Comparison of ENCODE assay signal across 33 cellular contexts in genomic region chr11:45058344-45058743, GRCh38.
"Had no signal": no experiment of that assay in that cellular context is flagged by ENCODE, and none has a peak within 500 bp of the region (broad histone marks: within the 10 kb centered on the region; RNA-seq: fewer than 3 reads in every experiment).

No MANE protein-coding gene starts in this region.

- H3K4me1 Mint-ChIP-seq: activated CD4-positive, alpha-beta T cell treated with anti-CD3 and anti-CD28 coated beads, Interleukin-2, amount 10 ng/mL, durations not matched to agents 24 days and 14 days; activated naive CD4-positive, alpha-beta T cell treated with anti-CD3 and anti-CD28 coated beads, Interleukin-2, amount 10 ng/mL, durations not matched to agents 7 days and 5 days had no signal

- H3K9me3 Mint-ChIP-seq: activated CD4-positive, alpha-beta T cell treated with anti-CD3 and anti-CD28 coated beads, Interleukin-2, amount 10 ng/mL, durations not matched to agents 24 days and 14 days; activated naive CD4-positive, alpha-beta T cell treated with anti-CD3 and anti-CD28 coated beads, Interleukin-2, amount 10 ng/mL, durations not matched to agents 7 days and 5 days; natural killer cell treated with Interleukin-12 subunit alpha and Interleukin-12 subunit beta and Interleukin-15 and Interleukin-18, amount 100 ng/mL, for 72 hours; T-helper 1 cell treated with Interleukin-12 subunit alpha and Interleukin-12 subunit beta and Interleukin-4 antibody, amounts not matched to agents 30 μg/mL and 1 μg/mL, for 36 hours had no signal

- FAIRE-seq: astrocyte, endometrium, frontal cortex, kidney, TTC549 had no signal

- ATAC-seq: activated CD4-positive, CD25-positive, alpha-beta regulatory T cell treated with anti-CD3 and anti-CD28 coated beads, Interleukin-2, amount 50 U/mL, for 24 hours; mucosa of descending colon; natural killer cell treated with Interleukin-12 subunit alpha and Interleukin-12 subunit beta and Interleukin-15 and Interleukin-18, amount 100 ng/mL, for 72 hours had no signal

- H3K4me3 ChIP-seq: mucosa of descending colon, ovary, smooth muscle cell, thoracic aorta, vagina had no signal

- H3K4me3 Mint-ChIP-seq: activated CD4-positive, alpha-beta memory T cell treated with anti-CD3 and anti-CD28 coated beads for 36 hours; activated CD4-positive, alpha-beta T cell treated with anti-CD3 and anti-CD28 coated beads, Interleukin-2, amount 10 ng/mL, durations not matched to agents 24 days and 14 days; activated naive CD4-positive, alpha-beta T cell treated with anti-CD3 and anti-CD28 coated beads, Interleukin-2, amount 10 ng/mL, durations not matched to agents 7 days and 5 days; natural killer cell treated with Interleukin-12 subunit alpha and Interleukin-12 subunit beta and Interleukin-15 and Interleukin-18, amount 100 ng/mL, for 72 hours; T-helper 1 cell treated with Interleukin-12 subunit alpha and Interleukin-12 subunit beta and Interleukin-4 antibody, amounts not matched to agents 30 μg/mL and 1 μg/mL, for 36 hours had no signal

- H3K27ac Mint-ChIP-seq: activated CD4-positive, alpha-beta memory T cell treated with anti-CD3 and anti-CD28 coated beads for 36 hours; activated CD4-positive, alpha-beta T cell treated with anti-CD3 and anti-CD28 coated beads, Interleukin-2, amount 10 ng/mL, durations not matched to agents 24 days and 14 days; activated naive CD4-positive, alpha-beta T cell treated with anti-CD3 and anti-CD28 coated beads, Interleukin-2, amount 10 ng/mL, durations not matched to agents 7 days and 5 days; natural killer cell treated with Interleukin-12 subunit alpha and Interleukin-12 subunit beta and Interleukin-15 and Interleukin-18, amount 100 ng/mL, for 72 hours; progenitor cell of endocrine pancreas; T-helper 1 cell treated with Interleukin-12 subunit alpha and Interleukin-12 subunit beta and Interleukin-4 antibody, amounts not matched to agents 30 μg/mL and 1 μg/mL, for 36 hours had no signal

- DNase-seq: activated CD4-positive, alpha-beta memory T cell treated with anti-CD3 and anti-CD28 coated beads for 36 hours; activated CD4-positive, alpha-beta T cell treated with anti-CD3 and anti-CD28 coated beads, Interleukin-2, amount 10 ng/mL, durations not matched to agents 24 days and 14 days; activated CD8-positive, alpha-beta memory T cell treated with anti-CD3 and anti-CD28 coated beads, Interleukin-2, amount 50 U/mL, for 4 hours; activated gamma-delta T cell; activated naive CD4-positive, alpha-beta T cell treated with anti-CD3 and anti-CD28 coated beads, Interleukin-2, amount 10 ng/mL, durations not matched to agents 7 days and 5 days; activated T-cell treated with anti-CD3 and anti-CD28 coated beads, Interleukin-2, amount 50 U/mL, for 1 hour; amniotic stem cell; central memory CD4-positive, alpha-beta T cell; dermis blood vessel endothelial cell; effector CD4-positive, alpha-beta T cell; glutamatergic neuron; hippocampal formation; kidney; mucosa of descending colon; ovary; stimulated activated CD4-positive, alpha-beta T cell treated with anti-CD3 and anti-CD28 coated beads, Interleukin-1b, Interleukin-23, amount 100 ng/mL, for 48 hours; stimulated activated naive CD4-positive, alpha-beta T cell; SW 1271; T-helper 9 cell; trophoblast cell; WERI-Rb-1 had no signal

- H3K4me1 ChIP-seq: vagina had no signal

- H3K27me3 ChIP-seq: neutrophil, ovary, vagina had no signal

- H3K36me3 Mint-ChIP-seq: activated CD4-positive, alpha-beta memory T cell treated with anti-CD3 and anti-CD28 coated beads for 36 hours; activated naive CD4-positive, alpha-beta T cell treated with anti-CD3 and anti-CD28 coated beads, Interleukin-2, amount 10 ng/mL, durations not matched to agents 7 days and 5 days; natural killer cell treated with Interleukin-12 subunit alpha and Interleukin-12 subunit beta and Interleukin-15 and Interleukin-18, amount 100 ng/mL, for 72 hours had no signal

- H3K27ac ChIP-seq: neutrophil, ovary, thoracic aorta, vagina, WERI-Rb-1 had no signal

- H3K9me3 ChIP-seq: mucosa of descending colon, neutrophil, ovary, thoracic aorta, vagina had no signal

- H3K4me2 ChIP-seq: smooth muscle cell had no signal

- H3K27me3 Mint-ChIP-seq: activated CD4-positive, alpha-beta T cell treated with anti-CD3 and anti-CD28 coated beads, Interleukin-2, amount 10 ng/mL, durations not matched to agents 24 days and 14 days had no signal

- H3K36me3 ChIP-seq: neutrophil, ovary, thoracic aorta, vagina, WERI-Rb-1 had no signal
